Comparison of ENCODE assay signal across 8 cellular contexts in the genomic region with DNA sequence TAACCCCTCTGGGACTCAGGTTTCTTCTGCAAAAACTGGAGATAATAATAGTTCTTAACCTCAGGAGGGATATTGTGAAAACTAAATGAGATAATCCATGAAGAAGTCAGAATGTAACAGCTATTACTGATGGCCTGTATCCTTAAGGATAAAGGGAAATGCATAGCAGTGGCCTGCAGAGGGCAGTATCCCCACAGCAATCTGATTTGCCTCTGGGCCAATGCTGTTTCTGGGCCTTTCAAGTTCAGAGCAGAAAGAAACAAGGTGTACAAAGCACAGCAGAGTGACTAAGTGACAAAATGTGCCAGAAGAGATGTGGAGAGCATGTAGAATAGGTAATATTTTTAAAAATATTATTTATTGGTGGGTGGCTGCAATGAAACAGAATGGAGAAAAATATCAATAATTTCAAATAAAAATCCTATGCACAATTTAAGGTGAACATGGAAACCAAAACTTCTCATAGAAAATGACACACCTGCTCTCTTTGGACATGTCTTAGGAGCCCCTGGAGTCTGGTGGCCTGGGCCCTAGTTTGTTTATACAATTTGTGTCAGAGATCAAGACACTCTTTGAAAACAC.
DNase-seq lines count a peak whose midpoint lies in the region; ATAC-seq and TF ChIP-seq lines count a peak whose summit lies in the region.

No MANE protein-coding gene starts in this region.

- no peaks in the 10 kb centered on the region for H3K27me3 ChIP-seq in endodermal cell (ENCODE audit: control insufficient read depth, insufficient read depth, low read length, poor library complexity, severe bottlenecking)

- no peak overlapping the region for H3K4me3 Mint-ChIP-seq in endodermal cell
- no peak overlapping the region for H3K4me3 Mint-ChIP-seq in mesothelial cell of epicardium

- in situ Hi-C loops in G401 (cut with HindIII; ENCODE audit: low sequenced_read_pairs), result no loop called here

- H3K4me1 Mint-ChIP-seq in endodermal cell (peaks cover 19% of the 10 kb centered on the region), mesothelial cell of epicardium (peaks cover 30% of the 10 kb centered on the region)

- DNase-seq in G401 (ENCODE audit: low spot score) (peak; percentile 90), NCI-H82 (lab: John Stamatoyannopoulos, UW) (peak; percentile 90), endodermal cell (peak; percentile 94), mesothelial cell of epicardium (ENCODE audit: low spot score in 2 of 2, unreplicated experiment in 2 of 2) (peak; percentile 53 to 81)
- DNase-seq in activated CD8-positive, alpha-beta memory T cell treated with anti-CD3 and anti-CD28 coated beads for 24 hours, result peak; percentile 82
- peak; percentile 5 to 13 for DNase-seq in stimulated activated CD8-positive, alpha-beta memory T cell treated with anti-CD3 and anti-CD28 coated beads, Interleukin-4, amount 100 ng/mL, for 4 hours (ENCODE audit: low read depth in 2 of 2, low spot score in 1 of 2)

- no peak overlapping the region for H3K27ac Mint-ChIP-seq in endodermal cell
- no peak overlapping the region for H3K27ac Mint-ChIP-seq in mesothelial cell of epicardium

- peak; percentile 64 for ATAC-seq in HG03565 (IDR thresholded peaks at IDR 0.05; ENCODE audit: unreplicated experiment)
- no peak for ATAC-seq in GM18502 (IDR thresholded peaks at IDR 0.05; ENCODE audit: poor library complexity, unreplicated experiment)

- TF ChIP-seq CTCF in endodermal cell (conservative IDR thresholded peaks at IDR 0.05) (peak; percentile 97), mesothelial cell of epicardium (IDR thresholded peaks at IDR 0.05; ENCODE audit: unreplicated experiment) (peak; percentile 84)

- no peaks in the 10 kb centered on the region for H3K36me3 ChIP-seq in endodermal cell (ENCODE audit: control insufficient read depth, insufficient read depth, low read length)

- H3K27me3 Mint-ChIP-seq in endodermal cell (ENCODE audit: insufficient read depth), result no peaks in the 10 kb centered on the region
- H3K27me3 Mint-ChIP-seq in mesothelial cell of epicardium (ENCODE audit: low read depth), result no peaks in the 10 kb centered on the region

- H3K9ac ChIP-seq in endodermal cell (ENCODE audit: extremely low read depth, low read length, poor library complexity, severe bottlenecking), result no peak overlapping the region

- H3K9me3 ChIP-seq in endodermal cell (ENCODE audit: control insufficient read depth, low read length), result no peaks in the 10 kb centered on the region

- peaks cover 6% of the 10 kb centered on the region for H3K4me1 ChIP-seq in endodermal cell (ENCODE audit: control insufficient read depth, insufficient read depth, low read length)

- H3K36me3 Mint-ChIP-seq in endodermal cell (ENCODE audit: low read depth) (no peaks in the 10 kb centered on the region), mesothelial cell of epicardium (no peaks in the 10 kb centered on the region)

- no peak overlapping the region for H3K4me3 ChIP-seq in endodermal cell (ENCODE audit: low read length)

- no peaks in the 10 kb centered on the region for H3K9me3 Mint-ChIP-seq in endodermal cell
- H3K9me3 Mint-ChIP-seq in mesothelial cell of epicardium, result no peaks in the 10 kb centered on the region

- H3K27ac ChIP-seq in endodermal cell (ENCODE audit: low read depth, low read length), result no peak overlapping the region

Comparison
In these comparisons a context has a peak if more than half of its experiments do, and no peak if none do; other contexts are left out.
1. DNase-seq: peak in every context shown above with its lines; median percentile 94 in endodermal cell; 90 in G401; 90 in NCI-H82; 82 in activated CD8-positive, alpha-beta memory T cell treated with anti-CD3 and anti-CD28 coated beads for 24 hours; 67 in mesothelial cell of epicardium; 9 in stimulated activated CD8-positive, alpha-beta memory T cell treated with anti-CD3 and anti-CD28 coated beads, Interleukin-4, amount 100 ng/mL, for 4 hours.